ENCODE assay signal across 8 cellular contexts in genomic region chr15:56242576-56243116, GRCh38.
DNase-seq lines count a peak whose midpoint lies in the region; ATAC-seq and TF ChIP-seq lines count a peak whose summit lies in the region.

No MANE protein-coding gene starts in this region.

- peak overlapping the region; percentile 88 for H3K4me3 Mint-ChIP-seq in central memory CD8-positive, alpha-beta T cell

- H3K27me3 ChIP-seq in GM06990 (replicated peaks; ENCODE audit: control insufficient read depth, insufficient read depth, low read length) (no peaks in the 10 kb centered on the region), mucosa of stomach (ENCODE audit: control insufficient read depth, insufficient read depth, low read length) (no peaks in the 10 kb centered on the region)

- ATAC-seq in central memory CD8-positive, alpha-beta T cell (replicated peaks; ENCODE audit: extremely low read depth, poor library complexity, severe bottlenecking) = no peak
- ATAC-seq in HG03097 (IDR thresholded peaks at IDR 0.05; ENCODE audit: low FRiP score, unreplicated experiment) (no peak), HG03159 (IDR thresholded peaks at IDR 0.05; ENCODE audit: unreplicated experiment) (no peak)

- peak overlapping the region; percentile 93 for H3K4me3 ChIP-seq in GM06990 (replicated peaks; ENCODE audit: low read depth, low read length)
- peak overlapping the region; percentile 87 for H3K4me3 ChIP-seq in NB4 (ENCODE audit: low read depth, low read length)
- peak overlapping the region; percentile 75 for H3K4me3 ChIP-seq in mucosa of stomach (ENCODE audit: low read length)

- no peak for TF ChIP-seq CTCF in GM06990 (IDR thresholded peaks at IDR 0.05; ENCODE audit: insufficient read depth, low read length, poor library complexity, severe bottlenecking)
- TF ChIP-seq CTCF in NB4 (IDR thresholded peaks at IDR 0.05; ENCODE audit: low read depth, low read length) = no peak

- peak overlapping the region; percentile 85 for H3K9ac ChIP-seq in mucosa of stomach (ENCODE audit: low read length)

- H3K9me3 Mint-ChIP-seq in central memory CD8-positive, alpha-beta T cell = no peaks in the 10 kb centered on the region

- H3K27ac Mint-ChIP-seq in central memory CD8-positive, alpha-beta T cell (ENCODE audit: low read depth) = peak overlapping the region; percentile 58

- TF ChIP-seq POLR2A in NB4 (IDR thresholded peaks at IDR 0.05; ENCODE audit: extremely low read depth, insufficient read length) = no peak

- H3K4me1 Mint-ChIP-seq in central memory CD8-positive, alpha-beta T cell = peaks cover 39% of the 10 kb centered on the region

- H3K36me3 Mint-ChIP-seq in central memory CD8-positive, alpha-beta T cell (ENCODE audit: insufficient read depth) = peaks cover 15% of the 10 kb centered on the region

- no peak for DNase-seq in GM06990 (ENCODE audit: extremely low read depth, insufficient read length)
- DNase-seq in NB4 (ENCODE audit: low read depth) = no peak
- no peak for DNase-seq in central memory CD8-positive, alpha-beta T cell (ENCODE audit: low spot score in 2 of 2)
- DNase-seq in HuH-7.5 (ENCODE audit: low spot score) = no peak
- DNase-seq in stimulated activated CD4-positive, alpha-beta T cell treated with anti-CD3 and anti-CD28 coated beads, Interleukin-4, amount 100 ng/mL, for 4 hours = no peak

- H3K36me3 ChIP-seq in GM06990 (ENCODE audit: control insufficient read depth, insufficient read depth, low read length) (no peaks in the 10 kb centered on the region), mucosa of stomach (ENCODE audit: control insufficient read depth, insufficient read depth, low read length) (no peaks in the 10 kb centered on the region)

- H3K4me1 ChIP-seq in mucosa of stomach (ENCODE audit: control insufficient read depth, insufficient read depth, low read length) = peaks cover 21% of the 10 kb centered on the region

- H3K27me3 Mint-ChIP-seq in central memory CD8-positive, alpha-beta T cell = no peaks in the 10 kb centered on the region

- no peaks in the 10 kb centered on the region for H3K9me3 ChIP-seq in mucosa of stomach (ENCODE audit: control insufficient read depth, low read length)
